ENCODE assay signal across 24 cellular contexts in genomic region chr3:84444726-84445521, GRCh38.
"Had no signal": no experiment of that assay in that cellular context is flagged by ENCODE, and none has a peak within 500 bp of the region (broad histone marks: within the 10 kb centered on the region; RNA-seq: fewer than 3 reads in every experiment).

No MANE protein-coding gene starts in this region.

- DNase-seq: effector CD4-positive, alpha-beta T cell; endodermal cell; erythroblast; foreskin keratinocyte; heart left ventricle; hippocampal formation; left colon; left ventricle myocardium superior; mesenchymal stem cell; midbrain; psoas muscle; retina; sigmoid colon; stimulated activated CD4-positive, alpha-beta T cell treated with anti-CD3 and anti-CD28 coated beads, Interleukin-12 subunit alpha, Interleukin-12 subunit beta, amount 100 ng/mL, for 4 hours; stimulated activated naive CD4-positive, alpha-beta T cell; stomach; substantia nigra; transverse colon had no signal

- H3K27me3 ChIP-seq: foreskin keratinocyte, heart left ventricle, sigmoid colon, stomach, transverse colon had no signal

- H3K4me3 ChIP-seq: heart left ventricle, lung, psoas muscle, sigmoid colon, skin epidermis, stomach, thoracic aorta, transverse colon had no signal

- ATAC-seq: foreskin keratinocyte; heart left ventricle; left colon; left ventricle myocardium superior; natural killer cell treated with Interleukin-12 subunit alpha and Interleukin-12 subunit beta and Interleukin-15 and Interleukin-18, amount 100 ng/mL, for 72 hours; psoas muscle had no signal

- H3K27ac ChIP-seq: foreskin keratinocyte, heart left ventricle, psoas muscle, sigmoid colon, skin epidermis, stomach, thoracic aorta, transverse colon had no signal

- H3K36me3 ChIP-seq: heart left ventricle, sigmoid colon, stomach, thoracic aorta, transverse colon had no signal

- H3K9me3 ChIP-seq: psoas muscle, thoracic aorta, transverse colon had no signal

- FAIRE-seq: colon, endothelial cell of umbilical vein had no signal

- H3K4me1 ChIP-seq: foreskin keratinocyte, heart left ventricle, psoas muscle, sigmoid colon, stomach, transverse colon had no signal
